Comparison of ENCODE assay signal across 28 cellular contexts in the genomic region with DNA sequence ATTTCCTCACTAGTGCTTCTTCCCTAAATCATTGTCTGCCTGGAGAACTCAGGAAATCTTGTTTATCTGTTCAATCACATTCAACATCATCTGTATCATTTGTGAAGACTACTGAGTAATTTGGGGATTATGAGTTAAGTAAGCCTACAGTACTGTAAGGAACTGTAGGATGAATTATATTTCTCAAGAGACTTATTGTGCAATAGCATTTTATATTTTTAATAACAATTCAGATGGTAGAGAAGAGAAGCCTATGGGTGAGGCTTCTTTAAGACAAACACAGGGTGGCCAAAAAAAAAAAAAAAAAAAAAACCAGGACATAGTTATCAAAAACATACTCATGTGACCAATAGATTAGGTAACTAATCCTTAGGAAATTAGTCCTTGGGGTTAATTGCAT.
"Had no signal": no experiment of that assay in that cellular context is flagged by ENCODE, and none has a peak within 500 bp of the region (broad histone marks: within the 10 kb centered on the region; RNA-seq: fewer than 3 reads in every experiment).

No MANE protein-coding gene starts in this region.

- H3K4me1 ChIP-seq: neural progenitor cell, parathyroid adenoma, psoas muscle, spleen, suprapubic skin, testis, tibial artery, transverse colon, upper lobe of right lung, uterus had no signal

- H3K9ac ChIP-seq: neural progenitor cell, parathyroid adenoma had no signal

- H3K4me3 ChIP-seq: neural progenitor cell, ovary, psoas muscle, skin epidermis, smooth muscle cell, spleen, suprapubic skin, testis, tibial artery, transverse colon, upper lobe of right lung, uterus had no signal

- H3K27ac ChIP-seq: neural progenitor cell, ovary, parathyroid adenoma, psoas muscle, skin epidermis, spleen, suprapubic skin, testis, tibial artery, transverse colon, upper lobe of right lung, uterus had no signal

- H3K36me3 ChIP-seq: neural progenitor cell, ovary, spleen, suprapubic skin, tibial artery, transverse colon, upper lobe of right lung, uterus had no signal

- H2AFZ ChIP-seq: neural progenitor cell, parathyroid adenoma had no signal

- H3K27me3 ChIP-seq: neural progenitor cell, ovary, spleen, suprapubic skin, testis, tibial artery, transverse colon, upper lobe of right lung, uterus had no signal

- H3K4me2 ChIP-seq: neural progenitor cell, smooth muscle cell had no signal

- ATAC-seq: natural killer cell; psoas muscle; right cardiac atrium; sciatic nerve; stimulated activated memory B cell treated with anti-CD40 and anti-IgM and Interleukin-4, amounts not matched to agents 10 μg/mL and 1 μg/mL and 100 μg/mL, for 72 hours; stimulated activated naive CD8-positive, alpha-beta T cell treated with anti-CD3 and anti-CD28 coated beads, Interleukin-15, amount 100 ng/mL, for 72 hours; stimulated activated naive CD8-positive, alpha-beta T cell treated with anti-CD3 and anti-CD28 coated beads, Interleukin-15, Interleukin-2, amounts not matched to agents 100 U/mL and 50 U/mL, for 24 hours; upper lobe of right lung had no signal

- H3K9me3 ChIP-seq: ovary, psoas muscle, spleen, suprapubic skin, testis, tibial artery, transverse colon, upper lobe of right lung, uterus had no signal

- DNase-seq: natural killer cell; occipital lobe; ovary; posterior cingulate gyrus; psoas muscle; right cardiac atrium; spleen; stimulated activated CD4-positive, alpha-beta T cell treated with anti-CD3 and anti-CD28 coated beads, Interleukin-12 subunit alpha, Interleukin-12 subunit beta, amount 100 ng/mL, for 4 hours; stimulated activated CD4-positive, alpha-beta T cell treated with anti-CD3 and anti-CD28 coated beads, Interleukin-1b, Interleukin-23, amount 100 ng/mL, for 48 hours; stimulated activated CD4-positive, alpha-beta T cell treated with anti-CD3 and anti-CD28 coated beads, Interleukin-4, amount 100 ng/mL, for 1 hour; stimulated activated CD4-positive, alpha-beta T cell treated with anti-CD3 and anti-CD28 coated beads, Interleukin-4, amount 100 ng/mL, for 4 hours; stimulated activated CD8-positive, alpha-beta memory T cell treated with anti-CD3 and anti-CD28 coated beads, Interleukin-4, amount 100 ng/mL, for 48 hours; stimulated activated naive CD4-positive, alpha-beta T cell; stimulated activated naive CD8-positive, alpha-beta T cell treated with anti-CD3 and anti-CD28 coated beads, Interleukin-15, amount 100 ng/mL, for 72 hours; stimulated activated naive CD8-positive, alpha-beta T cell treated with anti-CD3 and anti-CD28 coated beads, Interleukin-15, Interleukin-2, amounts not matched to agents 100 U/mL and 50 U/mL, for 24 hours; substantia nigra; testis; tibial artery; transverse colon; upper lobe of right lung; uterus had no signal
